ENCODE assay signal across 21 cellular contexts in genomic region chr10:69645751-69646687, GRCh38. TPM values are rescaled to one million over a fixed set of nuclear protein-coding genes. Genes with fewer than 3 reads are reported as not detected.
DNase-seq lines count a peak whose midpoint lies in the region; ATAC-seq and TF ChIP-seq lines count a peak whose summit lies in the region.
"Had no signal": no experiment of that assay in that cellular context is flagged by ENCODE, and none has a peak within 500 bp of the region (broad histone marks: within the 10 kb centered on the region; RNA-seq: fewer than 3 reads in every experiment).

No MANE protein-coding gene starts in this region.

- H3K4me3 ChIP-seq in cardiac muscle cell: no peak overlapping the region
- no peak overlapping the region for H3K4me3 ChIP-seq in upper lobe of right lung
- H3K4me3 ChIP-seq: skin epidermis had no signal

- H3K9me3 ChIP-seq in cardiac muscle cell (ENCODE audit: low read depth) (no peaks in the 10 kb centered on the region), upper lobe of right lung (no peaks in the 10 kb centered on the region)

- H3K36me3 ChIP-seq in cardiac muscle cell (no peaks in the 10 kb centered on the region), upper lobe of right lung (no peaks in the 10 kb centered on the region)

- H3K27ac ChIP-seq in cardiac muscle cell: peak overlapping the region; percentile 71
- no peak overlapping the region for H3K27ac ChIP-seq in upper lobe of right lung
- H3K27ac ChIP-seq: epithelial cell of prostate, RWPE1, skin epidermis had no signal

- no peaks in the 10 kb centered on the region for H3K36me3 Mint-ChIP-seq in nephron (ENCODE audit: low read depth)
- H3K36me3 Mint-ChIP-seq: activated naive CD4-positive, alpha-beta T cell treated with anti-CD3 and anti-CD28 coated beads, Interleukin-2, amount 50 U/mL, for 24 hours; T-cell had no signal

- DNase-seq in cardiac muscle cell (ENCODE audit: low read depth in 1 of 2, low spot score in 1 of 2): peak in 1 of 2 donors; percentile 74
- no peak for DNase-seq in cardiac septum (ENCODE audit: low spot score)
- peak; percentile 80 for DNase-seq in ecto neural progenitor cell (ENCODE audit: low spot score)
- peak; percentile 49 for DNase-seq in upper lobe of right lung
- DNase-seq in DMS153 treated with DMSO at 0.1 percent for 48 hours (lab: John Stamatoyannopoulos, UW; ENCODE audit: unreplicated experiment): no peak
- no peak for DNase-seq in H4 (ENCODE audit: low spot score)
- DNase-seq: AML-193; Calu3; foreskin melanocyte; left ventricle myocardium superior; NCI-H1436 treated with DMSO at 0.1 percent for 48 hours; NCI-H345; stimulated activated CD4-positive, alpha-beta T cell treated with anti-CD3 and anti-CD28 coated beads, Interleukin-4, amount 100 ng/mL, for 24 hours; T-cell had no signal

- intact Hi-C loops in cardiac septum (cut with DNase I): loop anchor here (2.0 kb wide), 3 partner anchors 71 to 269 kb away; no protein-coding TSS in a partner anchor
- intact Hi-C loops in upper lobe of right lung (cut with DNase I): no loop called here

- peaks cover 31% of the 10 kb centered on the region for H3K4me1 ChIP-seq in cardiac muscle cell (ENCODE audit: low read depth)
- no peaks in the 10 kb centered on the region for H3K4me1 ChIP-seq in upper lobe of right lung

- ATAC-seq in upper lobe of right lung (no peak), HG02885 (IDR thresholded peaks at IDR 0.05; ENCODE audit: poor library complexity, unreplicated experiment) (no peak)
- ATAC-seq: T-cell had no signal

- H3K27ac Mint-ChIP-seq in nephron: peak overlapping the region; percentile 30 to 87 (median 71)
- H3K27ac Mint-ChIP-seq: activated naive CD4-positive, alpha-beta T cell treated with anti-CD3 and anti-CD28 coated beads, Interleukin-2, amount 50 U/mL, for 24 hours; dendritic cell treated with granulocyte-macrophage colony-stimulating factor and Interleukin-4, amounts not matched to agents 40 ng/mL and 50 ng/mL, for 4 days; T-cell had no signal

- H3K9me3 Mint-ChIP-seq in nephron: no peaks in the 10 kb centered on the region
- H3K9me3 Mint-ChIP-seq: activated naive CD4-positive, alpha-beta T cell treated with anti-CD3 and anti-CD28 coated beads, Interleukin-2, amount 50 U/mL, for 24 hours; dendritic cell treated with granulocyte-macrophage colony-stimulating factor and Interleukin-4, amounts not matched to agents 40 ng/mL and 50 ng/mL, for 4 days; T-cell had no signal

- no peak for TF ChIP-seq CTCF in cardiac muscle cell (IDR thresholded peaks at IDR 0.05; ENCODE audit: low read depth, low read length)
- TF ChIP-seq CTCF in nephron (IDR thresholded peaks at IDR 0.05; ENCODE audit: unreplicated experiment in 3 of 3): no peak
- TF ChIP-seq CTCF in upper lobe of right lung (IDR thresholded peaks at IDR 0.05): no peak

- H3K27me3 ChIP-seq in cardiac muscle cell (no peaks in the 10 kb centered on the region), upper lobe of right lung (peaks cover 9% of the 10 kb centered on the region)

- peaks cover 16% of the 10 kb centered on the region for H3K27me3 Mint-ChIP-seq in nephron (ENCODE audit: low read depth)
- H3K27me3 Mint-ChIP-seq: activated naive CD4-positive, alpha-beta T cell treated with anti-CD3 and anti-CD28 coated beads, Interleukin-2, amount 50 U/mL, for 24 hours had no signal

- H3K4me3 Mint-ChIP-seq in nephron: no peak overlapping the region
- H3K4me3 Mint-ChIP-seq: activated naive CD4-positive, alpha-beta T cell treated with anti-CD3 and anti-CD28 coated beads, Interleukin-2, amount 50 U/mL, for 24 hours; dendritic cell treated with granulocyte-macrophage colony-stimulating factor and Interleukin-4, amounts not matched to agents 40 ng/mL and 50 ng/mL, for 4 days; T-cell had no signal

- peaks cover 32% of the 10 kb centered on the region for H3K4me1 Mint-ChIP-seq in nephron

RNA-seq across cellular contexts. Expression of gene FAM241B, which starts 16.0 kb away (rescaled TPM):
- total RNA-seq in cardiac muscle cell (8.5 and 13.7 TPM in 2 replicates), cardiac septum (5.7 TPM), upper lobe of right lung (5.2 TPM)
- 42.4 and 45.3 TPM in 2 replicates for polyA plus RNA-seq in cardiac muscle cell
- total RNA-seq in H4 (2014; rRNA removed; shearing (Covaris generic)): 1.7 and 3.3 TPM in 2 replicates

Comparison
In these comparisons a context has a peak if more than half of its experiments do, and no peak if none do; other contexts are left out.
1. DNase-seq: peak in ecto neural progenitor cell (single experiment) and upper lobe of right lung (single experiment); none in cardiac septum (single experiment), DMS153 treated with DMSO at 0.1 percent for 48 hours (single experiment) and H4 (single experiment).